In genomic region chr7:27097686-27098492, GRCh38 we compare ENCODE assay signal across 1 cellular context.
TF ChIP-seq lines count a peak whose summit lies in the region.

No MANE protein-coding gene starts in this region.

TF ChIP-seq in GM12878, 131 proteins besides CTCF, POLR2A, EP300 and RAD21:
- no peak for TF ChIP-seq KLF5 (IDR thresholded peaks at IDR 0.05; ENCODE audit: partially characterized antibody)
- TF ChIP-seq MTA2 (IDR thresholded peaks at IDR 0.05; ENCODE audit: low read depth) = no peak
- TF ChIP-seq IRF3 (IDR thresholded peaks at IDR 0.05) = no peak
